Comparison of ENCODE assay signal across 10 cellular contexts in genomic region chr10:71714592-71714991, GRCh38. TPM values are rescaled to one million over a fixed set of nuclear protein-coding genes. Genes with fewer than 3 reads are reported as not detected.
DNase-seq lines count a peak whose midpoint lies in the region; ATAC-seq and TF ChIP-seq lines count a peak whose summit lies in the region.
"Had no signal": no experiment of that assay in that cellular context is flagged by ENCODE, and none has a peak within 500 bp of the region (broad histone marks: within the 10 kb centered on the region; RNA-seq: fewer than 3 reads in every experiment).

No MANE protein-coding gene starts in this region.

- no peaks in the 10 kb centered on the region for H3K9me3 Mint-ChIP-seq in stimulated activated naive CD8-positive, alpha-beta T cell treated with anti-CD3 and anti-CD28 coated beads, Interleukin-15, Interleukin-2, amounts not matched to agents 100 ng/mL and 50 ng/mL, for 24 hours
- H3K9me3 Mint-ChIP-seq in dendritic cell treated with granulocyte-macrophage colony-stimulating factor and Interleukin-4, amounts not matched to agents 40 ng/mL and 50 ng/mL, for 4 days: no peaks in the 10 kb centered on the region

- peak overlapping the region; percentile 63 to 95 for H3K27ac ChIP-seq in ovary
- H3K27ac ChIP-seq: KMS-11 had no signal

- no peak for TF ChIP-seq EP300 in ovary (IDR thresholded peaks at IDR 0.05)

- peak overlapping the region; percentile 99 for H3K27ac Mint-ChIP-seq in stimulated activated naive CD8-positive, alpha-beta T cell treated with anti-CD3 and anti-CD28 coated beads, Interleukin-15, Interleukin-2, amounts not matched to agents 100 ng/mL and 50 ng/mL, for 24 hours
- peak overlapping the region; percentile 92 for H3K27ac Mint-ChIP-seq in dendritic cell treated with granulocyte-macrophage colony-stimulating factor and Interleukin-4, amounts not matched to agents 40 ng/mL and 50 ng/mL, for 4 days

- H3K9me3 ChIP-seq in ovary: no peaks in the 10 kb centered on the region

- H3K4me1 Mint-ChIP-seq in stimulated activated naive CD8-positive, alpha-beta T cell treated with anti-CD3 and anti-CD28 coated beads, Interleukin-15, Interleukin-2, amounts not matched to agents 100 ng/mL and 50 ng/mL, for 24 hours (ENCODE audit: low read depth): peaks cover 64% of the 10 kb centered on the region
- H3K4me1 Mint-ChIP-seq in dendritic cell treated with granulocyte-macrophage colony-stimulating factor and Interleukin-4, amounts not matched to agents 40 ng/mL and 50 ng/mL, for 4 days (ENCODE audit: low read depth): peaks cover 87% of the 10 kb centered on the region

- ATAC-seq in stimulated activated naive CD8-positive, alpha-beta T cell treated with anti-CD3 and anti-CD28 coated beads, Interleukin-15, Interleukin-2, amounts not matched to agents 100 U/mL and 50 U/mL, for 24 hours: no peak
- ATAC-seq in GM18907 (IDR thresholded peaks at IDR 0.05; ENCODE audit: unreplicated experiment): no peak

- TF ChIP-seq CTCF in ovary (IDR thresholded peaks at IDR 0.05): no peak

- peaks cover 54% of the 10 kb centered on the region for H3K4me1 ChIP-seq in ovary (ENCODE audit: insufficient read depth)

- no peak for TF ChIP-seq POLR2A in ovary (IDR thresholded peaks at IDR 0.05)

- DNase-seq in stimulated activated naive CD8-positive, alpha-beta T cell treated with anti-CD3 and anti-CD28 coated beads, Interleukin-15, Interleukin-2, amounts not matched to agents 100 U/mL and 50 U/mL, for 24 hours: no peak
- DNase-seq in ovary (peak in 2 of 5 donors; percentile 63 to 64), NCI-H1092 treated with DMSO at 0.1 percent for 48 hours (lab: John Stamatoyannopoulos, UW) (no peak), NCI-H510A (lab: John Stamatoyannopoulos, UW) (no peak), NCI-H446 (lab: John Stamatoyannopoulos, UW) (no peak)

- no peaks in the 10 kb centered on the region for H3K27me3 ChIP-seq in ovary

- H3K36me3 ChIP-seq in ovary: no peaks in the 10 kb centered on the region

- 53 to 55% (median 54%) methylated on average over 5 of the region's 5 CpGs for WGBS in ovary, 3 donors

- H3K4me3 ChIP-seq in ovary: no peak overlapping the region

- H3K27me3 Mint-ChIP-seq in stimulated activated naive CD8-positive, alpha-beta T cell treated with anti-CD3 and anti-CD28 coated beads, Interleukin-15, Interleukin-2, amounts not matched to agents 100 ng/mL and 50 ng/mL, for 24 hours: no peaks in the 10 kb centered on the region
- H3K27me3 Mint-ChIP-seq in dendritic cell treated with granulocyte-macrophage colony-stimulating factor and Interleukin-4, amounts not matched to agents 40 ng/mL and 50 ng/mL, for 4 days: no peaks in the 10 kb centered on the region

- no peaks in the 10 kb centered on the region for H3K36me3 Mint-ChIP-seq in stimulated activated naive CD8-positive, alpha-beta T cell treated with anti-CD3 and anti-CD28 coated beads, Interleukin-15, Interleukin-2, amounts not matched to agents 100 ng/mL and 50 ng/mL, for 24 hours (ENCODE audit: low read depth)
- peaks cover 22% of the 10 kb centered on the region for H3K36me3 Mint-ChIP-seq in dendritic cell treated with granulocyte-macrophage colony-stimulating factor and Interleukin-4, amounts not matched to agents 40 ng/mL and 50 ng/mL, for 4 days (ENCODE audit: low read depth)

- H3K4me3 Mint-ChIP-seq in stimulated activated naive CD8-positive, alpha-beta T cell treated with anti-CD3 and anti-CD28 coated beads, Interleukin-15, Interleukin-2, amounts not matched to agents 100 ng/mL and 50 ng/mL, for 24 hours: peak overlapping the region; percentile 77
- peak overlapping the region; percentile 43 for H3K4me3 Mint-ChIP-seq in dendritic cell treated with granulocyte-macrophage colony-stimulating factor and Interleukin-4, amounts not matched to agents 40 ng/mL and 50 ng/mL, for 4 days

- intact Hi-C loops in dendritic cell treated with granulocyte-macrophage colony-stimulating factor and Interleukin-4, amounts not matched to agents 40 ng/mL and 50 ng/mL, for 4 days (cut with micrococcal nuclease): loop anchor here (5.0 kb wide), 1 partner anchor 63 kb away; no protein-coding TSS in a partner anchor
- intact Hi-C loops in ovary (cut with DNase I): loop anchor here in 2 of 4 donors (2.0 to 5.0 kb wide), 2 partner anchors 58 kb away; partner anchors contain the start of gene VSIR (in 2 of the 2)

RNA-seq across cellular contexts. Expression of gene C10orf105, which starts 5.0 kb away (rescaled TPM):
- total RNA-seq in ovary: under 1 TPM; 0.11 to 0.45 (median 0.27) TPM
- under 1 TPM; 0.20 to 0.27 TPM for polyA plus RNA-seq in ovary
- total RNA-seq: NCI-H460 had no signal

RNA-seq across cellular contexts. Expression of gene VSIR, which starts 58.7 kb away (rescaled TPM):
- 10 to 100 TPM; 40.7 to 94.1 (median 63.4) TPM for total RNA-seq in ovary
- 10 to 100 TPM; 19.9 to 51.2 TPM for polyA plus RNA-seq in ovary
